In genomic region chr4:154186888-154187287, GRCh38 we compare ENCODE assay signal across 22 cellular contexts.
"Had no signal": no experiment of that assay in that cellular context is flagged by ENCODE, and none has a peak within 500 bp of the region (broad histone marks: within the 10 kb centered on the region; RNA-seq: fewer than 3 reads in every experiment).

No MANE protein-coding gene starts in this region.

- H3K4me1 ChIP-seq: colonic mucosa, esophagus squamous epithelium, foreskin keratinocyte, gastrocnemius medialis, gastroesophageal sphincter, heart left ventricle, heart right ventricle had no signal

- DNase-seq: colonic mucosa; cortex of kidney; dermis blood vessel endothelial cell; dorsolateral prefrontal cortex; effector CD4-positive, alpha-beta T cell; effector CD8-positive, alpha-beta T cell; effector memory CD4-positive, alpha-beta T cell; effector memory CD8-positive, alpha-beta T cell; endodermal cell; erythroblast; esophagus squamous epithelium; foreskin fibroblast; foreskin keratinocyte; foreskin melanocyte; gastrocnemius medialis; glutamatergic neuron; head of caudate nucleus; heart left ventricle; heart right ventricle had no signal

- H3K27ac ChIP-seq: colonic mucosa, coronary artery, dorsolateral prefrontal cortex, epithelial cell of prostate, esophagus squamous epithelium, foreskin keratinocyte, gastrocnemius medialis, gastroesophageal sphincter, heart left ventricle, heart right ventricle had no signal

- H3K27me3 ChIP-seq: colonic mucosa, esophagus squamous epithelium, foreskin keratinocyte, gastrocnemius medialis, gastroesophageal sphincter, heart left ventricle, heart right ventricle had no signal

- H3K9me3 ChIP-seq: colonic mucosa, esophagus squamous epithelium, gastrocnemius medialis, gastroesophageal sphincter, heart left ventricle had no signal

- H3K4me3 ChIP-seq: colonic mucosa, coronary artery, dorsolateral prefrontal cortex, esophagus squamous epithelium, gastrocnemius medialis, gastroesophageal sphincter, heart left ventricle, heart right ventricle had no signal

- H3K36me3 ChIP-seq: colonic mucosa, esophagus squamous epithelium, gastrocnemius medialis, gastroesophageal sphincter, heart left ventricle, heart right ventricle had no signal
